In the genomic region with DNA sequence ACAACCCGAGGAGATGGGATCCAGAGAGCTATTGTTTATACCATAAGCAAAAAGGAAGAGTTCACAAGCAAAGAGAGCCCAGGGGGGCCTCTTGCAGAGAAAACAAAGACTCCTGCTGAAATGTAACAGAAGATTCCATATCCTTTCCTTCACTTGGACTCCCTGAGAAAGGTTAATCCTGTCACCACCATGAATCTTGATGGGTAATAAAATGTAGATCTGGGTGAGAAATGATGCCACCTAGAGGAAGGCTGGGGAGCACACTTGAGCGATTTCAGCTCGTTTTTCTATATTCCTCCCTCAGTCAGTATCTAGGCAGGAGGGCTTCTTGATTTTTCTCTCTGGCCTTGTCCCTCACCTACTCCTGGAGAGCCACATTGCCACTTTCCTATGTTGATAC, we compare ENCODE assay signal across 1 cellular context.
TF ChIP-seq lines count a peak whose summit lies in the region.

No MANE protein-coding gene starts in this region.

TF ChIP-seq in endothelial cell of umbilical vein, 7 proteins besides CTCF, POLR2A, EP300 and RAD21 (continued from another document):
- TF ChIP-seq EZH2 (IDR thresholded peaks at IDR 0.05; ENCODE audit: borderline replicate concordance, low read depth, low read length, severe bottlenecking) (no peak), MYC (IDR thresholded peaks at IDR 0.05; ENCODE audit: low read depth, low read length) (no peak)
